ENCODE assay signal across 9 cellular contexts in genomic region chr6:129708496-129709216, GRCh38. TPM values are rescaled to one million over a fixed set of nuclear protein-coding genes. Genes with fewer than 3 reads are reported as not detected.
DNase-seq lines count a peak whose midpoint lies in the region; ATAC-seq and TF ChIP-seq lines count a peak whose summit lies in the region.
"Had no signal": no experiment of that assay in that cellular context is flagged by ENCODE, and none has a peak within 500 bp of the region (broad histone marks: within the 10 kb centered on the region; RNA-seq: fewer than 3 reads in every experiment).

No MANE protein-coding gene starts in this region.

- peak overlapping the region in 3 of 10 donors; percentile 21 to 90 (median 31) for H3K27ac Mint-ChIP-seq in naive thymus-derived CD8-positive, alpha-beta T cell

- H3K23ac ChIP-seq in IMR-90 (ENCODE audit: low read depth, low read length) = peak overlapping the region; percentile 33; the same call in 1 of the 2 replicates

- no peak overlapping the region for H2AFZ ChIP-seq in IMR-90 (replicated peaks; ENCODE audit: low read length, poor library complexity)

- H3K4me2 ChIP-seq in IMR-90 (ENCODE audit: low read depth, low read length) = peak overlapping the region; percentile 89

- H3K36me3 ChIP-seq in IMR-90 (ENCODE audit: control insufficient read depth, insufficient read depth, low read length) (no peaks in the 10 kb centered on the region), breast epithelium (no peaks in the 10 kb centered on the region)
- H3K36me3 ChIP-seq: neutrophil had no signal

- peak overlapping the region in 1 of 2 experiments; percentile 15; a peak in 2 of 4 replicates for H4K8ac ChIP-seq in IMR-90 (ENCODE audit: low read depth in 2 of 2, low read length in 2 of 2)

- H3K4me3 Mint-ChIP-seq in naive thymus-derived CD8-positive, alpha-beta T cell = peak overlapping the region; percentile 30 to 98 (median 92)

- CTCF ChIA-PET in AG04449 (lab: Yijun Ruan, JAX) (interaction anchor here (0.7 to 2.7 kb wide), 3 partner anchors 36 to 209 kb away, joined by 3 to 12 read pairs (median 4); no protein-coding TSS in a partner anchor), IMR-90 (lab: Yijun Ruan, JAX) (interaction anchor here (0.6 kb wide), 1 partner anchor 60 kb away, joined by 3 read pairs; no protein-coding TSS in a partner anchor)

- no peak overlapping the region for H4K5ac ChIP-seq in IMR-90 (ENCODE audit: low read depth, low read length)

- H3K27ac ChIP-seq in IMR-90 (ENCODE audit: insufficient read depth, low read length) = no peak overlapping the region
- H3K27ac ChIP-seq in breast epithelium = peak overlapping the region; percentile 91 to 92

- H3K9ac ChIP-seq in IMR-90 (ENCODE audit: low read depth, low read length) = peak overlapping the region; percentile 59; the same call in 1 of the 2 replicates

- BruUV-seq in IMR-90 (replicated peaks; lab: Mats Ljungman, UMichigan) = no TSS peak

- H3K27me3 ChIP-seq in IMR-90 (ENCODE audit: control insufficient read depth, insufficient read depth, low read length) = no peaks in the 10 kb centered on the region
- no peaks in the 10 kb centered on the region for H3K27me3 ChIP-seq in breast epithelium
- H3K27me3 ChIP-seq: neutrophil had no signal

- H4K91ac ChIP-seq in IMR-90 (ENCODE audit: insufficient read depth, low read depth, low read length) = no peak overlapping the region

- H3K4me1 ChIP-seq in IMR-90 (ENCODE audit: control insufficient read depth, insufficient read depth, low read length) (peaks cover 8% of the 10 kb centered on the region), breast epithelium (peaks cover 0 to 13% of the 10 kb centered on the region in 2 donors)

- H3K4me3 ChIP-seq in AG04449 (ENCODE audit: low read depth, low read length) = peak overlapping the region; percentile 86
- peak overlapping the region; percentile 60 for H3K4me3 ChIP-seq in IMR-90 (ENCODE audit: insufficient read depth, low read depth, low read length)
- H3K4me3 ChIP-seq in breast epithelium = peak overlapping the region; percentile 62 to 81 (median 66)

- DNase-seq in AG04449 (ENCODE audit: low read depth, low spot score) (no peak), IMR-90 (no peak), breast epithelium (ENCODE audit: low spot score in 2 of 2) (no peak), NCI-H82 treated with DMSO at 0.1 percent for 48 hours (lab: John Stamatoyannopoulos, UW; ENCODE audit: unreplicated experiment) (no peak), NOMO-1 treated with dmso at 0.1 percent for 144 hours (lab: John Stamatoyannopoulos, UW; ENCODE audit: unreplicated experiment) (no peak)
- no peak for DNase-seq in naive thymus-derived CD8-positive, alpha-beta T cell

- no peaks in the 10 kb centered on the region for H3K9me3 Mint-ChIP-seq in naive thymus-derived CD8-positive, alpha-beta T cell

- TF ChIP-seq CTCF in AG04449 (IDR thresholded peaks at IDR 0.05; ENCODE audit: insufficient read depth, low read length, missing control alignments) = no peak
- TF ChIP-seq CTCF in IMR-90 (conservative IDR thresholded peaks at IDR 0.05; ENCODE audit: low read depth, low read length) = no peak
- TF ChIP-seq CTCF in breast epithelium (IDR thresholded peaks at IDR 0.05) = no peak

- H2BK120ac ChIP-seq in IMR-90 (ENCODE audit: low read depth, low read length) = peak overlapping the region; percentile 38; the same call in 1 of the 2 replicates

- H3K9me1 ChIP-seq in IMR-90 (ENCODE audit: insufficient read depth, low read length) = peaks cover 6% of the 10 kb centered on the region; the same call in 1 of the 2 replicates

- H2AK5ac ChIP-seq in IMR-90 (ENCODE audit: low read depth, low read length) = peak overlapping the region; percentile 25; the same call in 1 of the 2 replicates

- H3K9me3 ChIP-seq in IMR-90 (ENCODE audit: control insufficient read depth, insufficient read depth, low read length) (no peaks in the 10 kb centered on the region), breast epithelium (no peaks in the 10 kb centered on the region)
- H3K9me3 ChIP-seq: neutrophil had no signal

- no peak overlapping the region for H2BK5ac ChIP-seq in IMR-90 (ENCODE audit: low read depth, low read length, poor library complexity, severe bottlenecking)

- dilution Hi-C loops in IMR-90 (cut with HindIII; ENCODE audit: low sequenced_read_pairs, unreplicated experiment) = no loop called here

- H2AK9ac ChIP-seq in IMR-90 (replicated peaks; ENCODE audit: low read depth, low read length, poor library complexity) = peak overlapping the region; percentile 53

- H3K4ac ChIP-seq in IMR-90 (ENCODE audit: low read depth, low read length) = 0 out of 2 replicates have a peak overlapping the region, but pooled peaks have one; percentile 62

- peaks cover 18 to 33% (median 26%) of the 10 kb centered on the region in 4 donors for H3K4me1 Mint-ChIP-seq in naive thymus-derived CD8-positive, alpha-beta T cell

- ATAC-seq in IMR-90 (ENCODE audit: low read depth) (no peak), HG03097 (IDR thresholded peaks at IDR 0.05; ENCODE audit: low FRiP score, unreplicated experiment) (no peak), HG03520 (IDR thresholded peaks at IDR 0.05; ENCODE audit: unreplicated experiment) (no peak)
- no peak for ATAC-seq in naive thymus-derived CD8-positive, alpha-beta T cell

- H3K14ac ChIP-seq in IMR-90 (replicated peaks; ENCODE audit: low read depth, low read length) = peak overlapping the region; percentile 57

- POLR2A ChIA-PET in AG04449 (lab: Yijun Ruan, JAX) (no interaction called here), IMR-90 (lab: Charles Lee; ENCODE audit: unreplicated experiment) (no interaction called here)
- POLR2A ChIA-PET in naive thymus-derived CD8-positive, alpha-beta T cell (lab: Charles Lee) = no interaction called here

- in situ Hi-C loops in IMR-90 (cut with MboI; ENCODE audit: low sequenced_read_pairs) = no loop called here

- peak overlapping the region; percentile 11; the same call in 1 of the 2 replicates for H2BK20ac ChIP-seq in IMR-90 (ENCODE audit: low read depth, low read length)

- TF ChIP-seq POLR2A in IMR-90 (IDR thresholded peaks at IDR 0.05; ENCODE audit: low read depth, low read length) (no peak), breast epithelium (IDR thresholded peaks at IDR 0.05) (no peak)

- H4K20me1 ChIP-seq in IMR-90 (ENCODE audit: insufficient read depth, low read length) = no peaks in the 10 kb centered on the region

- intact Hi-C loops in IMR-90 (cut with micrococcal nuclease) (no loop called here), breast epithelium (cut with DNase I; ENCODE audit: low total_unique reads) (no loop called here)

- WGBS in IMR-90 (ENCODE audit: extremely low coverage in 2 of 2, insufficient read length in 1 of 2), 2 experiments = no CpG with 5 or more reads among the region's 4 CpGs

- H3K27me3 Mint-ChIP-seq in naive thymus-derived CD8-positive, alpha-beta T cell = peaks cover 0 to 12% (median 2%) of the 10 kb centered on the region in 5 donors

- H3K79me1 ChIP-seq in IMR-90 (ENCODE audit: low read depth in 1 of 2, low read length in 2 of 2) = peaks cover 13 to 43% of the 10 kb centered on the region in 2 experiments

- H3K36me3 Mint-ChIP-seq in naive thymus-derived CD8-positive, alpha-beta T cell = no peaks in the 10 kb centered on the region

- H2BK15ac ChIP-seq in IMR-90 (ENCODE audit: low read depth, low read length) = 0 out of 3 replicates have a peak overlapping the region, but pooled peaks have one; percentile 15

- no peak for TF ChIP-seq RAD21 in IMR-90 (IDR thresholded peaks at IDR 0.05; ENCODE audit: low read length)

- no peak overlapping the region for H3K56ac ChIP-seq in IMR-90 (ENCODE audit: extremely low read depth, insufficient read depth, low read length)

- no peak overlapping the region for H3K18ac ChIP-seq in IMR-90 (ENCODE audit: low read depth, low read length)

TF ChIP-seq in IMR-90, 13 proteins besides CTCF, POLR2A, EP300 and RAD21 (continues in another document):
- no peak for TF ChIP-seq MAFK (IDR thresholded peaks at IDR 0.05; ENCODE audit: low read depth, low read length)
- TF ChIP-seq RCOR1 (IDR thresholded peaks at IDR 0.05; ENCODE audit: insufficient replicate concordance, low read length) = no peak
- no peak for TF ChIP-seq MXI1 (IDR thresholded peaks at IDR 0.05; ENCODE audit: borderline replicate concordance, low read depth, low read length)
- TF ChIP-seq FOS (IDR thresholded peaks at IDR 0.05; ENCODE audit: low read depth, low read length) = no peak
- TF ChIP-seq SMC3 (IDR thresholded peaks at IDR 0.05; ENCODE audit: low read depth, low read length) = no peak
- TF ChIP-seq RFX5 (IDR thresholded peaks at IDR 0.05; ENCODE audit: low read depth, low read length) = no peak
- no peak for TF ChIP-seq BHLHE40 (IDR thresholded peaks at IDR 0.05; ENCODE audit: low read depth, low read length)
- no peak for TF ChIP-seq CHD1 (IDR thresholded peaks at IDR 0.05; ENCODE audit: low read depth, low read length)
- no peak for TF ChIP-seq NFE2L2 (IDR thresholded peaks at IDR 0.05; ENCODE audit: low read depth, low read length)
- no peak for TF ChIP-seq CEBPB (IDR thresholded peaks at IDR 0.05; ENCODE audit: low read depth, low read length)
- TF ChIP-seq ELK1 (IDR thresholded peaks at IDR 0.05; ENCODE audit: borderline replicate concordance, low read depth, low read length) = no peak
- no peak for TF ChIP-seq USF2 (IDR thresholded peaks at IDR 0.05; ENCODE audit: low read depth, low read length)

RNA-seq across cellular contexts. Expression of gene ARHGAP18, which starts 1.3 kb away (rescaled TPM):
- total RNA-seq in IMR-90 (2012; rRNA removed) = 17.0 and 25.0 TPM in 2 replicates
- polyA plus RNA-seq in IMR-90 (2012; rRNA removed) = 5.0 and 6.2 TPM in 2 replicates
- polyA plus RNA-seq in IMR-90 (2012; cell fraction: cytosol; rRNA removed) = 1.0 and 1.2 TPM in 2 replicates
- polyA plus RNA-seq in IMR-90 (2012; cell fraction: nucleus; rRNA removed; ENCODE audit: low replicate concordance) = 0.46 and 3.5 TPM in 2 replicates
- total RNA-seq in breast epithelium = 10 to 100 TPM; 14.7 to 28.7 (median 24.8) TPM
- 1 to 10 TPM; 1.4 to 2.3 TPM for total RNA-seq in naive thymus-derived CD8-positive, alpha-beta T cell
- 1 to 10 TPM in 1 of 3 donors, under 1 TPM in 2; 0.64 to 2.4 (median 0.73) TPM for polyA plus RNA-seq in naive thymus-derived CD8-positive, alpha-beta T cell
